Comparison of ENCODE assay signal across 19 cellular contexts in genomic region chr20:2770091-2770490, GRCh38. TPM values are rescaled to one million over a fixed set of nuclear protein-coding genes. Genes with fewer than 3 reads are reported as not detected.
"Had no signal": no experiment of that assay in that cellular context is flagged by ENCODE, and none has a peak within 500 bp of the region (broad histone marks: within the 10 kb centered on the region; RNA-seq: fewer than 3 reads in every experiment).

No MANE protein-coding gene starts in this region.

RNA-seq across cellular contexts. Expression of gene C20orf141, which starts 44.7 kb away (rescaled TPM):
- total RNA-seq: activated CD4-positive, alpha-beta memory T cell treated with anti-CD3 and anti-CD28 coated beads, Interleukin-2, amount 10 ng/mL, durations not matched to agents 7 days and 5 days; activated CD4-positive, alpha-beta T cell treated with anti-CD3 and anti-CD28 coated beads, Interleukin-2, amount 10 ng/mL, durations not matched to agents 7 days and 5 days; activated naive CD4-positive, alpha-beta T cell treated with anti-CD3 and anti-CD28 coated beads for 36 hours; activated naive CD8-positive, alpha-beta T cell treated with anti-CD3 and anti-CD28 coated beads for 36 hours; activated T-helper 1 cell treated with anti-CD3 and anti-CD28 coated beads, Interleukin-12 subunit alpha, Interleukin-12 subunit beta, Interleukin-2, Interleukin-4 antibody, amounts not matched to agents 30 ng/mL and 10 ng/mL and 1 ng/mL, durations not matched to agents 14 hours and 24 hours and 36 hours; activated T-helper 2 cell treated with anti-CD3 and anti-CD28 coated beads, Interferon-gamma antibody, Interleukin-2, Interleukin-4, amounts not matched to agents 10 μg/mL and 5 μg/mL and 100 μg/mL, durations not matched to agents 14 hours and 24 hours and 36 hours; adrenal gland; aorta; body of pancreas; colonic mucosa; dermis microvascular lymphatic vessel endothelial cell; endothelial cell of umbilical vein; esophagus squamous epithelium; fibroblast of lung; fibroblast of villous mesenchyme; gastroesophageal sphincter; glomerular endothelial cell; T-helper 17 cell had no signal
- polyA plus RNA-seq: aorta, endothelial cell of umbilical vein, esophagus had no signal

RNA-seq across cellular contexts. Expression of gene TMEM239, which starts 46.1 kb away (rescaled TPM):
- total RNA-seq: activated CD4-positive, alpha-beta memory T cell treated with anti-CD3 and anti-CD28 coated beads, Interleukin-2, amount 10 ng/mL, durations not matched to agents 7 days and 5 days; activated CD4-positive, alpha-beta T cell treated with anti-CD3 and anti-CD28 coated beads, Interleukin-2, amount 10 ng/mL, durations not matched to agents 7 days and 5 days; activated naive CD4-positive, alpha-beta T cell treated with anti-CD3 and anti-CD28 coated beads for 36 hours; activated naive CD8-positive, alpha-beta T cell treated with anti-CD3 and anti-CD28 coated beads for 36 hours; activated T-helper 1 cell treated with anti-CD3 and anti-CD28 coated beads, Interleukin-12 subunit alpha, Interleukin-12 subunit beta, Interleukin-2, Interleukin-4 antibody, amounts not matched to agents 30 ng/mL and 10 ng/mL and 1 ng/mL, durations not matched to agents 14 hours and 24 hours and 36 hours; activated T-helper 2 cell treated with anti-CD3 and anti-CD28 coated beads, Interferon-gamma antibody, Interleukin-2, Interleukin-4, amounts not matched to agents 10 μg/mL and 5 μg/mL and 100 μg/mL, durations not matched to agents 14 hours and 24 hours and 36 hours; adrenal gland; aorta; body of pancreas; colonic mucosa; dermis microvascular lymphatic vessel endothelial cell; endothelial cell of umbilical vein; esophagus squamous epithelium; fibroblast of lung; glomerular endothelial cell; T-helper 17 cell had no signal
- polyA plus RNA-seq: aorta, endothelial cell of umbilical vein, esophagus had no signal
